7 cellular contexts compared by ENCODE assay signal in genomic region chr18:48820483-48821250, GRCh38.
DNase-seq lines count a peak whose midpoint lies in the region; ATAC-seq lines count a peak whose summit lies in the region.

No MANE protein-coding gene starts in this region.

- no peaks in the 10 kb centered on the region for H3K27me3 Mint-ChIP-seq in activated T-cell treated with anti-CD3 and anti-CD28 coated beads, Interleukin-2, amount 50 U/mL, for 72 hours (ENCODE audit: low read depth)
- H3K27me3 Mint-ChIP-seq in stimulated activated memory B cell treated with anti-CD40 and anti-IgM and Interleukin-4, amounts not matched to agents 10 μg/mL and 1 μg/mL and 100 μg/mL, for 72 hours, result no peaks in the 10 kb centered on the region

- peak overlapping the region; percentile 5 for H3K27ac Mint-ChIP-seq in activated T-cell treated with anti-CD3 and anti-CD28 coated beads, Interleukin-2, amount 50 U/mL, for 72 hours
- peak overlapping the region; percentile 84 for H3K27ac Mint-ChIP-seq in stimulated activated memory B cell treated with anti-CD40 and anti-IgM and Interleukin-4, amounts not matched to agents 10 μg/mL and 1 μg/mL and 100 μg/mL, for 72 hours

- H3K4me1 Mint-ChIP-seq in activated T-cell treated with anti-CD3 and anti-CD28 coated beads, Interleukin-2, amount 50 U/mL, for 72 hours (ENCODE audit: low read depth), result peaks cover 43% of the 10 kb centered on the region
- peaks cover 26% of the 10 kb centered on the region for H3K4me1 Mint-ChIP-seq in stimulated activated memory B cell treated with anti-CD40 and anti-IgM and Interleukin-4, amounts not matched to agents 10 μg/mL and 1 μg/mL and 100 μg/mL, for 72 hours

- H3K36me3 Mint-ChIP-seq in activated T-cell treated with anti-CD3 and anti-CD28 coated beads, Interleukin-2, amount 50 U/mL, for 72 hours (ENCODE audit: insufficient read depth in 2 of 2), result no peaks in the 10 kb centered on the region
- peaks cover 12% of the 10 kb centered on the region for H3K36me3 Mint-ChIP-seq in stimulated activated memory B cell treated with anti-CD40 and anti-IgM and Interleukin-4, amounts not matched to agents 10 μg/mL and 1 μg/mL and 100 μg/mL, for 72 hours

- peak; percentile 96 for ATAC-seq in GM19351 (IDR thresholded peaks at IDR 0.05; ENCODE audit: unreplicated experiment)
- ATAC-seq in HG02981 (IDR thresholded peaks at IDR 0.05; ENCODE audit: unreplicated experiment), result peak; percentile 96
- peak; percentile 92 to 96 for ATAC-seq in activated T-cell treated with anti-CD3 and anti-CD28 coated beads, Interleukin-2, amount 50 U/mL, for 72 hours (replicated peaks in 1 of 2)
- ATAC-seq in stimulated activated memory B cell treated with anti-CD40 and anti-IgM and Interleukin-4, amounts not matched to agents 10 μg/mL and 1 μg/mL and 100 μg/mL, for 72 hours, result peak; percentile 96

- H3K9me3 Mint-ChIP-seq in activated T-cell treated with anti-CD3 and anti-CD28 coated beads, Interleukin-2, amount 50 U/mL, for 72 hours, result no peaks in the 10 kb centered on the region
- H3K9me3 Mint-ChIP-seq in stimulated activated memory B cell treated with anti-CD40 and anti-IgM and Interleukin-4, amounts not matched to agents 10 μg/mL and 1 μg/mL and 100 μg/mL, for 72 hours, result no peaks in the 10 kb centered on the region

- DNase-seq in activated T-cell treated with anti-CD3 and anti-CD28 coated beads, Interleukin-2, amount 50 U/mL, for 72 hours, result peak; percentile 54 to 71
- DNase-seq in NCI-H1436 treated with DMSO at 0.1 percent for 48 hours (lab: John Stamatoyannopoulos, UW), result no peak
- DNase-seq in cerebellar nuclear complex (lab: John Stamatoyannopoulos, UW), result no peak
- no peak for DNase-seq in stimulated activated naive CD4-positive, alpha-beta T cell (lab: John Stamatoyannopoulos, UW)

- H3K4me3 Mint-ChIP-seq in activated T-cell treated with anti-CD3 and anti-CD28 coated beads, Interleukin-2, amount 50 U/mL, for 72 hours, result peak overlapping the region; percentile 18 to 41
- H3K4me3 Mint-ChIP-seq in stimulated activated memory B cell treated with anti-CD40 and anti-IgM and Interleukin-4, amounts not matched to agents 10 μg/mL and 1 μg/mL and 100 μg/mL, for 72 hours, result peak overlapping the region; percentile 26

Comparison
In these comparisons a context has a peak if more than half of its experiments do, and no peak if none do; other contexts are left out.
1. DNase-seq: peak in activated T-cell treated with anti-CD3 and anti-CD28 coated beads, Interleukin-2, amount 50 U/mL, for 72 hours (2 of 2); none in NCI-H1436 treated with DMSO at 0.1 percent for 48 hours (single experiment), cerebellar nuclear complex (0 of 2) and stimulated activated naive CD4-positive, alpha-beta T cell (0 of 6).
2. Peak in every context shown above with its lines, with median percentiles within 50 percentile points of each other: ATAC-seq.